8 cellular contexts compared by ENCODE assay signal in the genomic region with DNA sequence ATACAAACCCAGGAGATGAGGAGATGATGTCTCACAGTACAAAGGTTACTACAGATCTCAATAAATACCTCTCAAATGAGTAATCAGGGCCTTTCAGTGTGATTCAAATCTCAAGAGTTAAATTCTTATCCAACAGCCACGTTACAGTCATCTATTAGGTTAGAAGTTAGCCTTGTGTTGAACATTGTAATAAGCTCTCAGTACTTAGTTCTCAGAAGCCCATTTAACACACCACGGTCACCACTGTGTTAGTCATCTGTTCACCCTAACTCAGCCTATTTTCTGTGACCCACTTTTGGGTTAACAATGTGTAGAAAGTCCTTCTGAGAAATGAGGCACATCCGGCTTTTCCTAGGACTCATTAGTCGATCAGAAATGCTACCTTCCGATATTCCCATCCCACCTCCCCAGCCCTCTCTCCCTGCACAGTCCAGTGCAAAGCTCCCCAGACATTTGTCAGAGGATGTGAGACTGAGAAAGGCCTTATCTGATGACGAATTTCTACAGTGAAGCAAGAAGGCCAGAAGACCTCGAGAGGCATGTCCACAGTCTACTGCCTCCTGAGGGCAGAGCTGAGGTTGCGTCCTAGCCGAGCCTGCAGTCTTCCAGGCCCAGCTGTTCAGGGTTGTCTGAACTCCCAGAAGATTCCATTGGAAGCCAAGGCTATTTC.
DNase-seq lines count a peak whose midpoint lies in the region; TF ChIP-seq lines count a peak whose summit lies in the region.

No MANE protein-coding gene starts in this region.

- peaks cover 3% of the 10 kb centered on the region for H4K20me1 ChIP-seq in osteoblast (ENCODE audit: insufficient read depth, low read length)

- H3K27ac ChIP-seq in osteoblast (ENCODE audit: low read depth, low read length): peak overlapping the region; percentile 96
- peak overlapping the region in 8 of 59 donors; percentile 10 to 29 (median 19) for H3K27ac ChIP-seq in dorsolateral prefrontal cortex

- peak overlapping the region; percentile 3 for H2AFZ ChIP-seq in osteoblast (ENCODE audit: low read length)

- H3K36me3 ChIP-seq in osteoblast (ENCODE audit: insufficient read depth, low read length): peaks cover 20% of the 10 kb centered on the region

- H3K4me3 ChIP-seq in choroid plexus epithelial cell (ENCODE audit: low read depth, low read length) (no peak overlapping the region), osteoblast (ENCODE audit: insufficient read depth, low read length) (peak overlapping the region; percentile 38), dorsolateral prefrontal cortex (no peak overlapping the region)

- DNase-seq in activated naive CD4-positive, alpha-beta T cell treated with Interleukin-2 at 50 U/mL for 16 hours: peak; percentile 29
- no peak for DNase-seq in activated naive CD4-positive, alpha-beta T cell (lab: John Stamatoyannopoulos, UW)
- DNase-seq in HCEC 1CT (peak; percentile 98), MV-4-11 (lab: John Stamatoyannopoulos, UW) (peak; percentile 7), choroid plexus epithelial cell (ENCODE audit: low read depth) (peak; percentile 94), osteoblast (ENCODE audit: insufficient read length, low spot score, missing footprints) (peak; percentile 96), NCI-H345 (lab: John Stamatoyannopoulos, UW) (no peak), dorsolateral prefrontal cortex (no peak)

- intact Hi-C loops in dorsolateral prefrontal cortex (cut with DNase I): no loop called here

- H3K79me2 ChIP-seq in osteoblast (ENCODE audit: insufficient read depth, low read length): peaks cover 29% of the 10 kb centered on the region

- H3K4me2 ChIP-seq in osteoblast (ENCODE audit: insufficient read depth, low read length): peak overlapping the region; percentile 70

- H3K27me3 ChIP-seq in osteoblast (ENCODE audit: insufficient read depth, low read length): no peaks in the 10 kb centered on the region
- no peaks in the 10 kb centered on the region for H3K27me3 ChIP-seq in dorsolateral prefrontal cortex

- TF ChIP-seq CTCF in choroid plexus epithelial cell (conservative IDR thresholded peaks at IDR 0.05; ENCODE audit: low read depth, low read length) (peak; percentile 78), osteoblast (IDR thresholded peaks at IDR 0.05; ENCODE audit: extremely low read depth, low read depth, low read length) (peak; percentile 80), dorsolateral prefrontal cortex (IDR thresholded peaks at IDR 0.05 in 54 of 56, conservative IDR thresholded peaks at IDR 0.05 in 2 of 56; ENCODE audit: low read depth in 1 of 56, partially characterized antibody in 56 of 56) (no peak)

- H3K4me1 ChIP-seq in osteoblast (ENCODE audit: insufficient read depth, low read length): peaks cover 31% of the 10 kb centered on the region

- no peaks in the 10 kb centered on the region for H3K9me3 ChIP-seq in osteoblast (ENCODE audit: low read depth, low read length)

Comparison
In these comparisons a context has a peak if more than half of its experiments do, and no peak if none do; other contexts are left out.
1. DNase-seq: peak in activated naive CD4-positive, alpha-beta T cell treated with Interleukin-2 at 50 U/mL for 16 hours (single experiment), HCEC 1CT (single experiment), MV-4-11 (single experiment), choroid plexus epithelial cell (single experiment) and osteoblast (single experiment); none in activated naive CD4-positive, alpha-beta T cell (0 of 4), NCI-H345 (single experiment) and dorsolateral prefrontal cortex (0 of 10).
2. CTCF ChIP-seq: peak in choroid plexus epithelial cell (single experiment) and osteoblast (single experiment); none in dorsolateral prefrontal cortex (0 of 56).